Comparison of ENCODE assay signal across 32 cellular contexts in the genomic region with DNA sequence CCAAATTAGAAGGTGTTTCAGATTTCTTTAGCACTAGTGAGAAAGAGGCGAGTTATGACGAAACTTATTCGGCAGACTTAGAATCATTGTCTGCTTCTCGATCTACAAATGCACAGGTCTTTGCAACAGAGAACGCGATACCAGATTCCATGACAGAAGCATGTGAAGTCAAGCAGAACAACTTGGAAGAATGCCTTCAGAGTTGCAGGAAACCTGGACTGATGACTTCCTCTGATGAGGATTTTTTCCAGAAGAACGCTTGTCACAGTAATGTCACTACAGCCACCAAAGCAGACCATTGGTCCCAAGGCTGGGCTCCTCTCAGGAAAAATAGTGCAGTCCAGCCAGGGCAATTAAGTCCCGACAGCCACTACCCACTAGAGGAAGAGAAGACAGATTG.
"Had no signal": no experiment of that assay in that cellular context is flagged by ENCODE, and none has a peak within 500 bp of the region (broad histone marks: within the 10 kb centered on the region; RNA-seq: fewer than 3 reads in every experiment).

No MANE protein-coding gene starts in this region.

- H3K4me1 ChIP-seq: adrenal gland, body of pancreas, breast epithelium had no signal

- H3K36me3 ChIP-seq: breast epithelium had no signal

- H3K9me3 ChIP-seq: adrenal gland, body of pancreas, breast epithelium had no signal

- H3K27ac ChIP-seq: adrenal gland, body of pancreas, brain microvascular endothelial cell, breast epithelium, VCaP had no signal

- DNase-seq: activated B cell treated with CpG ODN at 0.5 μM for 24 hours; activated CD4-positive, alpha-beta memory T cell treated with anti-CD3 and anti-CD28 coated beads for 36 hours; activated CD4-positive, alpha-beta T cell treated with anti-CD3 and anti-CD28 coated beads for 4 hours; activated CD4-positive, alpha-beta T cell treated with anti-CD3 and anti-CD28 coated beads, Interleukin-2, amount 10 ng/mL, durations not matched to agents 24 days and 14 days; activated CD4-positive, alpha-beta T cell treated with anti-CD3 and anti-CD28 coated beads, Interleukin-2, amount 50 U/mL, for 1 hour; activated CD4-positive, alpha-beta T cell treated with anti-CD3 and anti-CD28 coated beads, Interleukin-2, amount 50 U/mL, for 4 hours; activated CD4-positive, CD25-positive, alpha-beta regulatory T cell treated with anti-CD3 and anti-CD28 coated beads, Interleukin-2, amount 50 U/mL, for 72 hours; activated CD8-positive, alpha-beta memory T cell treated with anti-CD3 and anti-CD28 coated beads, Interleukin-2, amount 50 U/mL, for 4 hours; activated CD8-positive, alpha-beta T cell treated with anti-CD3 and anti-CD28 coated beads for 36 hours; activated effector memory CD4-positive, alpha-beta T cell treated with anti-CD3 and anti-CD28 coated beads, Interleukin-2, amount 50 U/mL, for 16 hours; activated gamma-delta T cell treated with Interleukin-2 at 50 U/mL for 16 hours; activated naive CD4-positive, alpha-beta T cell; activated naive CD4-positive, alpha-beta T cell treated with anti-CD3 and anti-CD28 coated beads for 36 hours; activated naive CD4-positive, alpha-beta T cell treated with anti-CD3 and anti-CD28 coated beads, Interleukin-2, amount 50 U/mL, for 16 hours; activated naive CD8-positive, alpha-beta T cell treated with anti-CD3 and anti-CD28 coated beads for 36 hours; activated T-cell treated with anti-CD3 and anti-CD28 coated beads for 4 hours; activated T-cell treated with anti-CD3 and anti-CD28 coated beads, Interleukin-2, amount 50 U/mL, for 1 hour; activated T-cell treated with anti-CD3 and anti-CD28 coated beads, Interleukin-2, amount 50 U/mL, for 4 hours; activated T-cell treated with anti-CD3 and anti-CD28 coated beads, Interleukin-2, amount 50 U/mL, for 72 hours; adrenal gland; amniotic stem cell; aorta; body of pancreas; brain microvascular endothelial cell; central memory CD4-positive, alpha-beta T cell; T-helper 1 cell; T-helper 2 cell; T-helper 9 cell had no signal

- H3K27me3 ChIP-seq: adrenal gland, body of pancreas, brain microvascular endothelial cell, breast epithelium had no signal

- H3K4me3 ChIP-seq: adrenal gland, body of pancreas, breast epithelium had no signal

- FAIRE-seq: astrocyte, TTC549 had no signal
